2 cellular contexts compared by ENCODE assay signal in the genomic region with DNA sequence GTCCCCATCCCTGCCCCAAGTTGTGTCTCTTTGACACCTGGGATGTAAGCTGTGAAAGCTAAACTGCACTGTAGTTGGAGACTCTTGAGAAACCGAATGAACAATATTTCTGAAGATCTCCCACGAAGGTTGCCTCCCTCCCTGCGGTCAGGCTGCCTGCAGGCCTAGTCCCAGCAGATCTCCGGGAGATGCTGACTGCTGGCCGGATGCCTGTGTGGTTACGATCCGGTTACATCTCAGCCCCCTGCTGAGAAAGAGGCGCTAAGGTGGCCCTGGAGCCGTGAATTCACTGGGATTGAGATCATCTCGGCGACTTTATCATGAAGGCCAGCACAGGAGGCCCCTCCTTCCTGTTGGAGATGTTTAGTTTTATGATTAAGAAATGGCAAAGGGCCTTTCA.
TF ChIP-seq lines count a peak whose summit lies in the region.

No MANE protein-coding gene starts in this region.

TF ChIP-seq in IMR-90, 13 proteins besides CTCF, POLR2A, EP300 and RAD21:
- TF ChIP-seq SMC3 (IDR thresholded peaks at IDR 0.05; ENCODE audit: low read depth, low read length) = 0 out of 2 replicates have a peak, but pooled peaks have one; percentile 8
- TF ChIP-seq, protein P1, sequence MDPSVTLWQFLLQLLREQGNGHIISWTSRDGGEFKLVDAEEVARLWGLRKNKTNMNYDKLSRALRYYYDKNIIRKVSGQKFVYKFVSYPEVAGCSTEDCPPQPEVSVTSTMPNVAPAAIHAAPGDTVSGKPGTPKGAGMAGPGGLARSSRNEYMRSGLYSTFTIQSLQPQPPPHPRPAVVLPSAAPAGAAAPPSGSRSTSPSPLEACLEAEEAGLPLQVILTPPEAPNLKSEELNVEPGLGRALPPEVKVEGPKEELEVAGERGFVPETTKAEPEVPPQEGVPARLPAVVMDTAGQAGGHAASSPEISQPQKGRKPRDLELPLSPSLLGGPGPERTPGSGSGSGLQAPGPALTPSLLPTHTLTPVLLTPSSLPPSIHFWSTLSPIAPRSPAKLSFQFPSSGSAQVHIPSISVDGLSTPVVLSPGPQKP (IDR thresholded peaks at IDR 0.05; ENCODE audit: borderline replicate concordance, low read depth, low read length) = no peak
- no peak for TF ChIP-seq FOS (IDR thresholded peaks at IDR 0.05; ENCODE audit: low read depth, low read length)
- TF ChIP-seq BHLHE40 (IDR thresholded peaks at IDR 0.05; ENCODE audit: low read depth, low read length) = peak; percentile 23; the same call in 1 of the 2 replicates
- no peak for TF ChIP-seq NFE2L2 (IDR thresholded peaks at IDR 0.05; ENCODE audit: low read depth, low read length)
- TF ChIP-seq CHD1 (IDR thresholded peaks at IDR 0.05; ENCODE audit: low read depth, low read length) = no peak
- no peak for TF ChIP-seq RCOR1 (IDR thresholded peaks at IDR 0.05; ENCODE audit: insufficient replicate concordance, low read length)
- TF ChIP-seq MXI1 (IDR thresholded peaks at IDR 0.05; ENCODE audit: borderline replicate concordance, low read depth, low read length) = no peak
- TF ChIP-seq RFX5 (IDR thresholded peaks at IDR 0.05; ENCODE audit: low read depth, low read length) = no peak
- TF ChIP-seq MAZ (IDR thresholded peaks at IDR 0.05; ENCODE audit: borderline replicate concordance, low read depth, low read length) = peak; percentile 52; the same call in 1 of the 2 replicates
- TF ChIP-seq, protein P2, sequence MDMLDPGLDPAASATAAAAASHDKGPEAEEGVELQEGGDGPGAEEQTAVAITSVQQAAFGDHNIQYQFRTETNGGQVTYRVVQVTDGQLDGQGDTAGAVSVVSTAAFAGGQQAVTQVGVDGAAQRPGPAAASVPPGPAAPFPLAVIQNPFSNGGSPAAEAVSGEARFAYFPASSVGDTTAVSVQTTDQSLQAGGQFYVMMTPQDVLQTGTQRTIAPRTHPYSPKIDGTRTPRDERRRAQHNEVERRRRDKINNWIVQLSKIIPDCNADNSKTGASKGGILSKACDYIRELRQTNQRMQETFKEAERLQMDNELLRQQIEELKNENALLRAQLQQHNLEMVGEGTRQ (IDR thresholded peaks at IDR 0.05; ENCODE audit: low read depth, low read length) = no peak
- no peak for TF ChIP-seq MAFK (IDR thresholded peaks at IDR 0.05; ENCODE audit: low read depth, low read length)
- peak; percentile 40; the same call in 1 of the 2 replicates for TF ChIP-seq CEBPB (IDR thresholded peaks at IDR 0.05; ENCODE audit: low read depth, low read length)

TF ChIP-seq in K562, 482 proteins besides CTCF, POLR2A, EP300 and RAD21:
- TF ChIP-seq CTBP1 (IDR thresholded peaks at IDR 0.05; ENCODE audit: borderline replicate concordance) (peak; percentile 57; the same call in 1 of the 2 replicates), COPS2 (conservative IDR thresholded peaks at IDR 0.05) (no peak), ETV5 (CRISPR knock-in tag; IDR thresholded peaks at IDR 0.05; ENCODE audit: low read depth) (peak; percentile 25; the same call in 1 of the 2 replicates), ETV1 (tag; conservative IDR thresholded peaks at IDR 0.05; ENCODE audit: low read depth) (peak; percentile 73), FOXK1 (CRISPR knock-in tag; IDR thresholded peaks at IDR 0.05; ENCODE audit: borderline replicate concordance) (no peak), TEAD4 (IDR thresholded peaks at IDR 0.05; ENCODE audit: low read length) (peak; percentile 32; the same call in 1 of the 2 replicates), TEAD4 (CRISPR knock-in tag; IDR thresholded peaks at IDR 0.05; ENCODE audit: borderline replicate concordance) (no peak), ZNF764 (CRISPR knock-in tag; IDR thresholded peaks at IDR 0.05; ENCODE audit: low read depth) (no peak), TAL1 (IDR thresholded peaks at IDR 0.05) (0 out of 2 replicates have a peak, but pooled peaks have one; percentile 16), CBFA2T3 (IDR thresholded peaks at IDR 0.05) (0 out of 2 replicates have a peak, but pooled peaks have one; percentile 26)
